Comparison of ENCODE assay signal across 9 cellular contexts in the genomic region with DNA sequence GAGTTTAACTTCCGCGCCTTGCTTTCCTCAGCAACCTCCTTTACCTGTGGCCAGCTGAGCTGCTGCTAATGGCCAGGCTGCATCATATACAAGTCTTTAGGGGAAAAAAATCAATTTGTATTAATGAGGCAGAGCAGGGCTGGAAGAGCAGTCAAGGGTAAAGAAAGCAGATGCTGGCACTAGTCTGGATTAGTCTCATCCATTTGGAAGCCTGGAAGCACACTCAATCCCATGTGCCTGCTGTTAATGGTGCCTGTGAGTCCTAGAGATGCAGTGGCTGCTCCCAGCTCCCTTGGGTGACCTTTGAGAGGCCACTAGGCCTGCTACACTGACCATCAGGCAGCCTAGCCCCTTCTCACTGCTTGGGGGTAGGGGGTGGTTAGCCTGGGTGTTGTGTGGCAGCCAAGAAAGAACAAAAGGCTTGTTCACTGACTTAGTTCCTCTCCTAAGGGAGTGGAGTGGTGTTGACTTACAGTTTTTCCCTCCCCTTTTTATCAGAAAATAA. TPM values are rescaled to one million over a fixed set of nuclear protein-coding genes. Genes with fewer than 3 reads are reported as not detected.
DNase-seq lines count a peak whose midpoint lies in the region; ATAC-seq and TF ChIP-seq lines count a peak whose summit lies in the region.
"Had no signal": no experiment of that assay in that cellular context is flagged by ENCODE, and none has a peak within 500 bp of the region (broad histone marks: within the 10 kb centered on the region; RNA-seq: fewer than 3 reads in every experiment).

No MANE protein-coding gene starts in this region.

- H3K4me1 Mint-ChIP-seq in activated CD8-positive, alpha-beta T cell treated with anti-CD3 and anti-CD28 coated beads, Interleukin-2, amount 10 ng/mL, durations not matched to agents 7 days and 5 days (ENCODE audit: low read depth) = peaks cover 65% of the 10 kb centered on the region
- H3K4me1 Mint-ChIP-seq in type B pancreatic cell (ENCODE audit: unreplicated experiment) = peaks cover 17% of the 10 kb centered on the region
- no peaks in the 10 kb centered on the region for H3K4me1 Mint-ChIP-seq in HFFc6 (ENCODE audit: low read depth)

- ATAC-seq in left cardiac atrium = no peak
- no peak for ATAC-seq in activated CD8-positive, alpha-beta T cell treated with anti-CD3 and anti-CD28 coated beads, Interleukin-2, amount 10 ng/mL, durations not matched to agents 7 days and 5 days
- ATAC-seq: SK-N-SH treated with all-trans-retinoic acid at 6 μM for 48 hours had no signal

- TF ChIP-seq CTCF in type B pancreatic cell (conservative IDR thresholded peaks at IDR 0.05) (no peak), HFFc6 (IDR thresholded peaks at IDR 0.05) (no peak)

- H3K27ac Mint-ChIP-seq in activated CD8-positive, alpha-beta T cell treated with anti-CD3 and anti-CD28 coated beads, Interleukin-2, amount 10 ng/mL, durations not matched to agents 7 days and 5 days = peak overlapping the region; percentile 90
- H3K27ac Mint-ChIP-seq in type B pancreatic cell = peak overlapping the region; percentile 60
- no peak overlapping the region for H3K27ac Mint-ChIP-seq in HFFc6

- peak; percentile 33 for DNase-seq in cardiac septum (ENCODE audit: low spot score)
- DNase-seq in left cardiac atrium = no peak
- no peak for DNase-seq in activated CD8-positive, alpha-beta T cell treated with anti-CD3 and anti-CD28 coated beads, Interleukin-2, amount 10 ng/mL, durations not matched to agents 7 days and 5 days
- peak; percentile 16 for DNase-seq in mesenteric fat pad (ENCODE audit: low spot score)
- DNase-seq in type B pancreatic cell (ENCODE audit: extremely low spot score, unreplicated experiment) = no peak
- no peak for DNase-seq in NCI-H1105 treated with DMSO at 0.1 percent for 48 hours (lab: John Stamatoyannopoulos, UW)
- DNase-seq in posterior cingulate gyrus = no peak
- no peak for DNase-seq in HFFc6

- H3K36me3 Mint-ChIP-seq in activated CD8-positive, alpha-beta T cell treated with anti-CD3 and anti-CD28 coated beads, Interleukin-2, amount 10 ng/mL, durations not matched to agents 7 days and 5 days (ENCODE audit: low read depth) = peaks cover 58% of the 10 kb centered on the region
- H3K36me3 Mint-ChIP-seq in type B pancreatic cell = peaks cover 4% of the 10 kb centered on the region
- H3K36me3 Mint-ChIP-seq in HFFc6 (ENCODE audit: low read depth) = no peaks in the 10 kb centered on the region

- no peak overlapping the region for H3K4me3 Mint-ChIP-seq in activated CD8-positive, alpha-beta T cell treated with anti-CD3 and anti-CD28 coated beads, Interleukin-2, amount 10 ng/mL, durations not matched to agents 7 days and 5 days
- H3K4me3 Mint-ChIP-seq in type B pancreatic cell (no peak overlapping the region), HFFc6 (no peak overlapping the region)

- no peaks in the 10 kb centered on the region for H3K27me3 Mint-ChIP-seq in activated CD8-positive, alpha-beta T cell treated with anti-CD3 and anti-CD28 coated beads, Interleukin-2, amount 10 ng/mL, durations not matched to agents 7 days and 5 days (ENCODE audit: low read depth)
- H3K27me3 Mint-ChIP-seq in type B pancreatic cell (no peaks in the 10 kb centered on the region), HFFc6 (ENCODE audit: insufficient read depth) (no peaks in the 10 kb centered on the region; the same call in 1 of the 2 replicates)

- H3K9me3 Mint-ChIP-seq in activated CD8-positive, alpha-beta T cell treated with anti-CD3 and anti-CD28 coated beads, Interleukin-2, amount 10 ng/mL, durations not matched to agents 7 days and 5 days (ENCODE audit: insufficient read depth) = no peaks in the 10 kb centered on the region
- H3K9me3 Mint-ChIP-seq in type B pancreatic cell (no peaks in the 10 kb centered on the region), HFFc6 (no peaks in the 10 kb centered on the region)

- intact Hi-C loops in cardiac septum (cut with DNase I) (no loop called here), left cardiac atrium (cut with DNase I) (no loop called here), posterior cingulate gyrus (cut with DNase I) (no loop called here)

- POLR2A ChIA-PET in activated CD8-positive, alpha-beta T cell treated with anti-CD3 and anti-CD28 coated beads, Interleukin-2, amount 10 ng/mL, durations not matched to agents 7 days and 5 days (lab: Charles Lee) = interaction anchor here (0.9 kb wide), 1 partner anchor 29 kb away, joined by 5 read pairs; no protein-coding TSS in a partner anchor

- CTCF ChIA-PET in activated CD8-positive, alpha-beta T cell treated with anti-CD3 and anti-CD28 coated beads, Interleukin-2, amount 10 ng/mL, durations not matched to agents 7 days and 5 days (lab: Charles Lee) = interaction anchor here (0.6 to 3.8 kb wide), 3 partner anchors 11 to 198 kb away, joined by 3 to 32 read pairs (median 16); no protein-coding TSS in a partner anchor

RNA-seq across cellular contexts. Expression of a gene that starts 8.0 kb away (rescaled TPM):
- total RNA-seq in cardiac septum = 10.5 TPM
- total RNA-seq in left cardiac atrium = 10 to 100 TPM in 1 of 2 donors, 1 to 10 TPM in 1; 5.2 to 15.6 TPM
- 10 to 100 TPM; 13.2 to 16.1 TPM for total RNA-seq in activated CD8-positive, alpha-beta T cell treated with anti-CD3 and anti-CD28 coated beads, Interleukin-2, amount 10 ng/mL, durations not matched to agents 7 days and 5 days
- total RNA-seq in mesenteric fat pad = 19.8 TPM
- total RNA-seq in type B pancreatic cell (ENCODE audit: low replicate concordance) = 21.0 and 36.8 TPM in 2 replicates
- 10 to 100 TPM in 1 of 6 experiments, 1 to 10 TPM in 5; 8.3 to 11.3 (median 8.9) TPM for total RNA-seq in HFFc6 (2021; fragmentation: NEBNext Ultra II Directional; extraction: Animal tissue kit (Norgen Biotek cat#: 25700))

Comparison
In these comparisons a context has a peak if more than half of its experiments do, and no peak if none do; other contexts are left out.
1. DNase-seq: peak in cardiac septum (single experiment) and mesenteric fat pad (single experiment); none in left cardiac atrium (single experiment), activated CD8-positive, alpha-beta T cell treated with anti-CD3 and anti-CD28 coated beads, Interleukin-2, amount 10 ng/mL, durations not matched to agents 7 days and 5 days (single experiment), type B pancreatic cell (single experiment), NCI-H1105 treated with DMSO at 0.1 percent for 48 hours (single experiment), posterior cingulate gyrus (0 of 10) and HFFc6 (single experiment).